13 cellular contexts compared by ENCODE assay signal in the genomic region with DNA sequence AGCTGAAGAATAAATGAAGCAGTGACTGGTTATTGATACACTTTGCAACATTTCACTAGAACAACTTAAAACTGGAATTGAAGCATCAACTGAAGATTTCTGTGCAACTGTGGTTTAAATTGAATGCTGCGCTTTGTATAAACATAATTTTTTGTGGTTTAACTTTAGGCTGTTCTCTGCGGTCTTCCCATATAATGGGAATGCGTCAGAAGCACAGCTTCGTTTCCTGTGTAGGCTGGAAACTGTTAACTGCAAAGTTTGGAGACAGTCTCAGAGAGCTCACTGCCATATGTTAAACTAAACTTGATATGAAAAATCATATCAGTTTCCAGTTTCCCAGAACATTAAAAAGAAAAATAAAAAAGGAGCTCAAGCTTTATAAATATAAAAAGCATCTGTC.
DNase-seq lines count a peak whose midpoint lies in the region; ATAC-seq lines count a peak whose summit lies in the region.
"Had no signal": no experiment of that assay in that cellular context is flagged by ENCODE, and none has a peak within 500 bp of the region (broad histone marks: within the 10 kb centered on the region; RNA-seq: fewer than 3 reads in every experiment).

No MANE protein-coding gene starts in this region.

- H3K36me3 Mint-ChIP-seq in CD4-positive, alpha-beta memory T cell: no peaks in the 10 kb centered on the region

- H3K9me3 ChIP-seq in BLaER1: no peaks in the 10 kb centered on the region
- H3K9me3 ChIP-seq in mesenchymal stem cell (ENCODE audit: control insufficient read depth, low read length): no peaks in the 10 kb centered on the region
- H3K9me3 ChIP-seq in CD4-positive, alpha-beta memory T cell (ENCODE audit: control insufficient read depth in 1 of 2, low read length in 2 of 2): no peaks in the 10 kb centered on the region

- no peak overlapping the region for H3K27ac Mint-ChIP-seq in CD4-positive, alpha-beta memory T cell
- H3K27ac Mint-ChIP-seq: activated T-helper 1 cell treated with anti-CD3 and anti-CD28 coated beads, Interleukin-12 subunit alpha, Interleukin-12 subunit beta, Interleukin-2, Interleukin-4 antibody, amounts not matched to agents 30 ng/mL and 10 ng/mL and 1 ng/mL, durations not matched to agents 14 hours and 24 hours and 36 hours; effector memory CD8-positive, alpha-beta T cell; GM23338 had no signal

- peak overlapping the region; percentile 50 for H3K4me2 ChIP-seq in BLaER1
- no peak overlapping the region for H3K4me2 ChIP-seq in mesenchymal stem cell (ENCODE audit: low read length, poor library complexity, severe bottlenecking)
- H3K4me2 ChIP-seq: GM23338 had no signal

- peaks cover 0 to 7% of the 10 kb centered on the region in 2 donors for H3K27me3 Mint-ChIP-seq in CD4-positive, alpha-beta memory T cell
- H3K27me3 Mint-ChIP-seq: effector memory CD8-positive, alpha-beta T cell had no signal

- ATAC-seq in GM19324 (IDR thresholded peaks at IDR 0.05; ENCODE audit: low FRiP score, unreplicated experiment): no peak
- ATAC-seq: effector memory CD8-positive, alpha-beta T cell; GM23338 had no signal

- H2AK5ac ChIP-seq in mesenchymal stem cell (ENCODE audit: low read length, severe bottlenecking): no peak overlapping the region

- no peak overlapping the region for H2BK120ac ChIP-seq in mesenchymal stem cell (ENCODE audit: low read depth, low read length)

- H4K20me1 ChIP-seq in BLaER1: no peaks in the 10 kb centered on the region

- H3K36me3 ChIP-seq in BLaER1 (no peaks in the 10 kb centered on the region), mesenchymal stem cell (ENCODE audit: control insufficient read depth in 1 of 2, insufficient read depth in 2 of 2, low read depth in 1 of 2, low read length in 2 of 2) (no peaks in the 10 kb centered on the region)
- H3K36me3 ChIP-seq in CD4-positive, alpha-beta memory T cell (ENCODE audit: insufficient read depth, low read length): no peaks in the 10 kb centered on the region

- H3K4me1 Mint-ChIP-seq in CD4-positive, alpha-beta memory T cell: no peaks in the 10 kb centered on the region

- no peak overlapping the region for H2BK15ac ChIP-seq in mesenchymal stem cell (ENCODE audit: low read depth, poor library complexity, severe bottlenecking)

- H3K18ac ChIP-seq in mesenchymal stem cell (ENCODE audit: low read depth in 1 of 2, low read length in 2 of 2): no peak overlapping the region

- H4K91ac ChIP-seq in mesenchymal stem cell (ENCODE audit: low read length): no peak overlapping the region

- peaks cover 25% of the 10 kb centered on the region for H3K4me1 ChIP-seq in BLaER1
- no peaks in the 10 kb centered on the region for H3K4me1 ChIP-seq in mesenchymal stem cell (ENCODE audit: control insufficient read depth, insufficient read depth, low read depth, low read length)
- no peaks in the 10 kb centered on the region for H3K4me1 ChIP-seq in CD4-positive, alpha-beta memory T cell (ENCODE audit: insufficient read depth, low read length)

- H3K23ac ChIP-seq in mesenchymal stem cell (ENCODE audit: low read length in 2 of 2): no peak overlapping the region

- H2BK5ac ChIP-seq in mesenchymal stem cell (ENCODE audit: low read depth, low read length, poor library complexity, severe bottlenecking): no peak overlapping the region

- intact Hi-C loops in CD4-positive, alpha-beta memory T cell (cut with micrococcal nuclease): no loop called here

- H3K79me1 ChIP-seq in mesenchymal stem cell (replicated peaks; ENCODE audit: low read length, poor library complexity, severe bottlenecking): no peaks in the 10 kb centered on the region

- H3K4me3 Mint-ChIP-seq in CD4-positive, alpha-beta memory T cell: no peak overlapping the region
- H3K4me3 Mint-ChIP-seq: activated T-helper 1 cell treated with anti-CD3 and anti-CD28 coated beads, Interleukin-12 subunit alpha, Interleukin-12 subunit beta, Interleukin-2, Interleukin-4 antibody, amounts not matched to agents 30 ng/mL and 10 ng/mL and 1 ng/mL, durations not matched to agents 14 hours and 24 hours and 36 hours; effector memory CD8-positive, alpha-beta T cell; GM23338 had no signal

- no peaks in the 10 kb centered on the region for H3K27me3 ChIP-seq in BLaER1
- no peaks in the 10 kb centered on the region for H3K27me3 ChIP-seq in mesenchymal stem cell (ENCODE audit: control insufficient read depth in 1 of 2, insufficient read depth in 1 of 2, low read length in 2 of 2)
- H3K27me3 ChIP-seq in CD4-positive, alpha-beta memory T cell (ENCODE audit: insufficient read depth, low read length): no peaks in the 10 kb centered on the region

- H3K9me3 Mint-ChIP-seq in CD4-positive, alpha-beta memory T cell: no peaks in the 10 kb centered on the region
- H3K9me3 Mint-ChIP-seq: activated T-helper 1 cell treated with anti-CD3 and anti-CD28 coated beads, Interleukin-12 subunit alpha, Interleukin-12 subunit beta, Interleukin-2, Interleukin-4 antibody, amounts not matched to agents 30 ng/mL and 10 ng/mL and 1 ng/mL, durations not matched to agents 14 hours and 24 hours and 36 hours; effector memory CD8-positive, alpha-beta T cell; GM23338 had no signal

- DNase-seq in Jurkat, Clone E6-1 (ENCODE audit: low read depth, low spot score): peak; percentile 98
- DNase-seq in amniotic stem cell (lab: John Stamatoyannopoulos, UW) (peak; percentile 59), mesenchymal stem cell (peak; percentile 86), GF-D8 (lab: John Stamatoyannopoulos, UW) (no peak), NCI-H446 (lab: John Stamatoyannopoulos, UW) (no peak)
- no peak for DNase-seq in CD4-positive, alpha-beta memory T cell
- DNase-seq: DMS153; effector memory CD8-positive, alpha-beta T cell; stimulated activated CD4-positive, alpha-beta T cell treated with anti-CD3 and anti-CD28 coated beads, Interleukin-2, amount 100 ng/mL, for 24 hours had no signal

- H2BK12ac ChIP-seq in mesenchymal stem cell (ENCODE audit: low read length in 2 of 2): no peak overlapping the region

- H3K4ac ChIP-seq in mesenchymal stem cell (ENCODE audit: low read depth in 1 of 2, low read length in 2 of 2): no peak overlapping the region

- H3K14ac ChIP-seq in mesenchymal stem cell (ENCODE audit: low read length in 2 of 2): no peak overlapping the region

- no peak overlapping the region for H3K4me3 ChIP-seq in BLaER1
- H3K4me3 ChIP-seq in Jurkat, Clone E6-1 (ENCODE audit: low read length): peak overlapping the region; percentile 28
- H3K4me3 ChIP-seq in mesenchymal stem cell (ENCODE audit: insufficient read depth in 1 of 2, low read depth in 1 of 2, low read length in 2 of 2): no peak overlapping the region
- H3K4me3 ChIP-seq in CD4-positive, alpha-beta memory T cell (ENCODE audit: low read length in 2 of 2): no peak overlapping the region
- H3K4me3 ChIP-seq: GM23338 had no signal

- no peak overlapping the region for H2AFZ ChIP-seq in mesenchymal stem cell (ENCODE audit: low read depth, low read length)
- H2AFZ ChIP-seq: GM23338 had no signal

- H3K9ac ChIP-seq in BLaER1: no peak overlapping the region
- no peak overlapping the region for H3K9ac ChIP-seq in mesenchymal stem cell (ENCODE audit: low read length)

- H3K27ac ChIP-seq in BLaER1 (no peak overlapping the region; the same call in 1 of the 2 replicates), mesenchymal stem cell (ENCODE audit: low read length, poor library complexity, severe bottlenecking) (no peak overlapping the region)
- H3K27ac ChIP-seq in CD4-positive, alpha-beta memory T cell (ENCODE audit: low read depth, low read length): no peak overlapping the region

- CTCF ChIA-PET in CD4-positive, alpha-beta memory T cell (lab: Charles Lee; ENCODE audit: partially characterized antibody): no interaction called here

- no peak overlapping the region for H4K8ac ChIP-seq in mesenchymal stem cell (ENCODE audit: low read length)

- 4% methylated on average over 4 of the region's 4 CpGs for WGBS in mesenchymal stem cell

- POLR2A ChIA-PET in CD4-positive, alpha-beta memory T cell (lab: Charles Lee; ENCODE audit: partially characterized antibody): no interaction called here

Comparison
In these comparisons a context has a peak if more than half of its experiments do, and no peak if none do; other contexts are left out.
1. DNase-seq: peak in Jurkat, Clone E6-1 (single experiment), amniotic stem cell (single experiment) and mesenchymal stem cell (single experiment); none in CD4-positive, alpha-beta memory T cell (0 of 5), GF-D8 (single experiment) and NCI-H446 (0 of 2).